Comparison of ENCODE assay signal across 9 cellular contexts in the genomic region with DNA sequence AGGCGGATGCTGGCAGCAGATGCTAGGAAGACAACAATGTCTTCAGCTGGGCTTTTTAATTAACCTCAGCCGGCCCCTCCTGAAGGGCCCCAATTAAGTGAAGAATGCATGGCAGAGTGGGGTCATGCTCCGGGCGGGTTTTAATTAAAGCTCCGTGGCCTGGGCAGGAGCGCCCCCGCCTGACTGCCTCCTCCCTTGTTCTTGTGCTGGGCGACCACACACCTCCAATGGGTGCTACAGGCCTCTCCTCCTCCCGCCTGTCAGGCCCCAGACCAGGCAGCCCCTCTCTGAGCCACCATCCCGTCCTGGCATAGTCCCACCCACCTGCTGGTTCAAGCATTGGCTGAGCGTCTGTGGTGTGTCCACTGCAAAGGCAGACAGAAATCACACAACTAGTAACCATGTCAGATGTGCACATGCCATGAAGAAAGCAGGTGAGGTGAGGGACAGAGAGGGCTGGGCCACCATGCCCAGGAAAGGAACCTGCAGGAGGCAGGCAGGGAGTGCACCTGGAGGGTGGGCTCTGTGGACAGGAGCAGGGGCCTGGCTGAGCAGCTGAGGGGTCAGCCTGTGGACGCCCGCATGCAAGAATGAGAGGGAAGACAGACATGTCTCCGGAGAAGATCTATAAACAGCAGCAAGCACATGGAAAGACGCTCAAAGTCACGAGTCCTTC. TPM values are rescaled to one million over a fixed set of nuclear protein-coding genes. Genes with fewer than 3 reads are reported as not detected.
DNase-seq lines count a peak whose midpoint lies in the region; ATAC-seq lines count a peak whose summit lies in the region.
"Had no signal": no experiment of that assay in that cellular context is flagged by ENCODE, and none has a peak within 500 bp of the region (broad histone marks: within the 10 kb centered on the region; RNA-seq: fewer than 3 reads in every experiment).

No MANE protein-coding gene starts in this region.

- intact Hi-C loops in sciatic nerve (cut with DNase I): no loop called here

- DNase-seq in NCI-H82 (lab: John Stamatoyannopoulos, UW): peak; percentile 68
- no peak for DNase-seq in NCI-H82 treated with DMSO at 0.1 percent for 48 hours (lab: John Stamatoyannopoulos, UW; ENCODE audit: unreplicated experiment)
- peak; percentile 5 for DNase-seq in NCI-H524 treated with DMSO at 0.1 percent for 48 hours (lab: John Stamatoyannopoulos, UW)
- DNase-seq in ecto neural progenitor cell (ENCODE audit: low spot score): peak; percentile 62
- peak; percentile 60 for DNase-seq in sciatic nerve (ENCODE audit: low spot score)
- DNase-seq in HuH-7.5 (ENCODE audit: low spot score): no peak
- DNase-seq in cerebellar cortex (ENCODE audit: low spot score): no peak
- no peak for DNase-seq in NCI-H2196 treated with DMSO at 0.1 percent for 48 hours (lab: John Stamatoyannopoulos, UW; ENCODE audit: unreplicated experiment)
- DNase-seq: activated T-cell treated with anti-CD3 and anti-CD28 coated beads for 4 hours had no signal

- ATAC-seq in sciatic nerve: no peak

RNA-seq across cellular contexts. Expression of gene ARF1, which starts 8.5 kb away (rescaled TPM):
- 251 TPM for total RNA-seq in sciatic nerve

RNA-seq across cellular contexts. Expression of gene C1orf35, which starts 29.1 kb away (rescaled TPM):
- 15.8 TPM for total RNA-seq in sciatic nerve

RNA-seq across cellular contexts. Expression of gene MRPL55, which starts 35.1 kb away (rescaled TPM):
- total RNA-seq in sciatic nerve: 34.2 TPM

Comparison
In these comparisons a context has a peak if more than half of its experiments do, and no peak if none do; other contexts are left out.
1. DNase-seq: peak in NCI-H82 (single experiment), NCI-H524 treated with DMSO at 0.1 percent for 48 hours (single experiment), ecto neural progenitor cell (single experiment) and sciatic nerve (single experiment); none in NCI-H82 treated with DMSO at 0.1 percent for 48 hours (single experiment), HuH-7.5 (single experiment), cerebellar cortex (single experiment) and NCI-H2196 treated with DMSO at 0.1 percent for 48 hours (single experiment).